In the genomic region with DNA sequence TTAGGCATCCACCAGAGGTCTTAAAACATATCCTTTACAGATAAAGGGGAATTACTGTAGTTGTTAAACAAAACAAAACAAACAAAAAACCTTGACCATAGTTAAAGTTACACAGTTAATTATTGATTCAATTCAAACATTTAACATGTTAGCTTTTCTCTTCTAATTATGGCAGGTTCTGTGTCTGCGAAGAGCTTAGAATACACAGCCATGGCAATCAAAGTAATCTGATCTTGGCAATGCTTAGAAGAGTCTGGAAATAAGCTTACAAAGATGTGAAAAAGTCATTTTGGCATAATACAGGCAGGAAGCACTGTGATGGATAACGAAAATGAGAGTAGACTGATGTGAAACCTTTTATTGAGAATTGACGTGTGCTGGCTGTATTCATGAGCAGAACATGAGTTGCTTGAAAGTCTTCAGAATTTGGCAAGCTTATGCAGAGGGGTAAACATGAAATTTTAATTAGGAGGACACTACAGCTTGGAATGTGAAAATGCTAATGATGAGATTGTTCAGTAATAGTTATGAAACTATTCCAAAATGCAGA, we compare ENCODE assay signal across 26 cellular contexts.
DNase-seq lines count a peak whose midpoint lies in the region; ATAC-seq and TF ChIP-seq lines count a peak whose summit lies in the region.
"Had no signal": no experiment of that assay in that cellular context is flagged by ENCODE, and none has a peak within 500 bp of the region (broad histone marks: within the 10 kb centered on the region; RNA-seq: fewer than 3 reads in every experiment).

No MANE protein-coding gene starts in this region.

- no peak for TF ChIP-seq CTCF in retinal pigment epithelial cell (conservative IDR thresholded peaks at IDR 0.05; ENCODE audit: low read depth, low read length)

- no peak overlapping the region for H3K4me3 ChIP-seq in retinal pigment epithelial cell (ENCODE audit: low read length)
- H3K4me3 ChIP-seq: ascending aorta; BLaER1 treated with 17β-estradiol and CSF1 and Interleukin-3, amounts not matched to agents 10 nM and 100 nM; gastroesophageal sphincter; prostate gland; upper lobe of left lung had no signal

- no peaks in the 10 kb centered on the region for H3K4me1 Mint-ChIP-seq in naive thymus-derived CD8-positive, alpha-beta T cell
- H3K4me1 Mint-ChIP-seq: activated naive CD4-positive, alpha-beta T cell treated with anti-CD3 and anti-CD28 coated beads, Interleukin-2, amount 50 U/mL, for 24 hours had no signal

- peak; percentile 14 for DNase-seq in DMS53 (lab: John Stamatoyannopoulos, UW)
- no peak for DNase-seq in DMS53 treated with DMSO at 0.1 percent for 48 hours (lab: John Stamatoyannopoulos, UW; ENCODE audit: unreplicated experiment)
- peak; percentile 26 for DNase-seq in NCI-H2081 treated with DMSO at 0.1 percent for 48 hours (lab: John Stamatoyannopoulos, UW)
- DNase-seq in retinal pigment epithelial cell (ENCODE audit: low read depth) = peak; percentile 16
- DNase-seq in naive thymus-derived CD8-positive, alpha-beta T cell = no peak
- DNase-seq in activated CD4-positive, alpha-beta T cell treated with anti-CD3 and anti-CD28 coated beads for 48 hours = no peak
- DNase-seq: activated T-cell treated with anti-CD3 and anti-CD28 coated beads, Interleukin-2, amount 50 U/mL, for 72 hours; cerebellar nuclear complex; effector CD8-positive, alpha-beta T cell; mesendoderm; NCI-H2029; NCI-H524; stimulated activated CD4-positive, alpha-beta T cell treated with anti-CD3 and anti-CD28 coated beads, Interleukin-4, amount 100 ng/mL, for 4 hours; T1000; upper lobe of left lung had no signal

- peaks cover 0 to 13% (median 2%) of the 10 kb centered on the region in 9 donors for H3K9me3 Mint-ChIP-seq in naive thymus-derived CD8-positive, alpha-beta T cell
- H3K9me3 Mint-ChIP-seq: activated naive CD4-positive, alpha-beta T cell treated with anti-CD3 and anti-CD28 coated beads, Interleukin-2, amount 50 U/mL, for 24 hours; nephron had no signal

- POLR2A ChIA-PET in naive thymus-derived CD8-positive, alpha-beta T cell (lab: Charles Lee) = no interaction called here

- ATAC-seq in HG03196 (IDR thresholded peaks at IDR 0.05; ENCODE audit: unreplicated experiment) = peak; percentile 82
- no peak for ATAC-seq in naive thymus-derived CD8-positive, alpha-beta T cell
- no peak for ATAC-seq in GM19324 (IDR thresholded peaks at IDR 0.05; ENCODE audit: low FRiP score, unreplicated experiment)
- ATAC-seq: activated CD4-positive, CD25-positive, alpha-beta regulatory T cell treated with anti-CD3 and anti-CD28 coated beads, Interleukin-2, amount 50 U/mL, for 24 hours; activated T-cell treated with anti-CD3 and anti-CD28 coated beads, Interleukin-2, amount 50 U/mL, for 72 hours; esophagus mucosa; gastroesophageal sphincter; Panc1 had no signal

- H3K27me3 Mint-ChIP-seq in naive thymus-derived CD8-positive, alpha-beta T cell = no peaks in the 10 kb centered on the region
- H3K27me3 Mint-ChIP-seq: activated naive CD4-positive, alpha-beta T cell treated with anti-CD3 and anti-CD28 coated beads, Interleukin-2, amount 50 U/mL, for 24 hours had no signal

- no peaks in the 10 kb centered on the region for H3K36me3 Mint-ChIP-seq in naive thymus-derived CD8-positive, alpha-beta T cell
- H3K36me3 Mint-ChIP-seq: activated naive CD4-positive, alpha-beta T cell treated with anti-CD3 and anti-CD28 coated beads, Interleukin-2, amount 50 U/mL, for 24 hours had no signal

- H3K4me3 Mint-ChIP-seq in naive thymus-derived CD8-positive, alpha-beta T cell = no peak overlapping the region
- H3K4me3 Mint-ChIP-seq: activated naive CD4-positive, alpha-beta T cell treated with anti-CD3 and anti-CD28 coated beads, Interleukin-2, amount 50 U/mL, for 24 hours; activated T-cell treated with anti-CD3 and anti-CD28 coated beads, Interleukin-2, amount 50 U/mL, for 72 hours; nephron had no signal

- H3K27ac Mint-ChIP-seq in naive thymus-derived CD8-positive, alpha-beta T cell = no peak overlapping the region
- H3K27ac Mint-ChIP-seq: activated naive CD4-positive, alpha-beta T cell treated with anti-CD3 and anti-CD28 coated beads, Interleukin-2, amount 50 U/mL, for 24 hours; activated T-cell treated with anti-CD3 and anti-CD28 coated beads, Interleukin-2, amount 50 U/mL, for 72 hours; nephron had no signal

Comparison
In these comparisons a context has a peak if more than half of its experiments do, and no peak if none do; other contexts are left out.
1. DNase-seq: peak in DMS53 (single experiment), NCI-H2081 treated with DMSO at 0.1 percent for 48 hours (single experiment) and retinal pigment epithelial cell (single experiment); none in DMS53 treated with DMSO at 0.1 percent for 48 hours (single experiment), naive thymus-derived CD8-positive, alpha-beta T cell (0 of 10) and activated CD4-positive, alpha-beta T cell treated with anti-CD3 and anti-CD28 coated beads for 48 hours (single experiment).